In the genomic region with DNA sequence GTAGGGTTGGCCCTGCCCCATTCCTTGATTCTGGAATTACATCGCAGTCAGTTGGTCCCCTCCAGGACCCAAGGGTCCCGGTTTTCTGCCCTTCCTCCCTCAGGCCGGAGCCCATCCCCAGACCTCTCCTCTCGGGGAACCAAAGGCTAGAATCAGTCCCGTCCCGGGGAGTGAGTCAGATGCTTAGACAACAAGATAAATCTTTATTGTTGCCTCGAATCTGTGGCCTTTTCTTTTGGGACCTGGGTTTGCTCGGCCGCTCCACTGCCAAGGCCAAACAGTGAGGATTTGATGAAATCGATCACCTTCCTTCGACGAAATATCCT, we compare ENCODE assay signal across 20 cellular contexts. TPM values are rescaled to one million over a fixed set of nuclear protein-coding genes. Genes with fewer than 3 reads are reported as not detected.
DNase-seq lines count a peak whose midpoint lies in the region; ATAC-seq and TF ChIP-seq lines count a peak whose summit lies in the region.
"Had no signal": no experiment of that assay in that cellular context is flagged by ENCODE, and none has a peak within 500 bp of the region (broad histone marks: within the 10 kb centered on the region; RNA-seq: fewer than 3 reads in every experiment).

No MANE protein-coding gene starts in this region.

- no peak for TF ChIP-seq CTCF in CD8-positive, alpha-beta T cell (IDR thresholded peaks at IDR 0.05)
- TF ChIP-seq CTCF in left lung (IDR thresholded peaks at IDR 0.05): no peak
- TF ChIP-seq CTCF in spleen (IDR thresholded peaks at IDR 0.05 in 8 of 11, conservative IDR thresholded peaks at IDR 0.05 in 3 of 11): no peak
- no peak for TF ChIP-seq CTCF in omental fat pad (IDR thresholded peaks at IDR 0.05)

- peaks cover 12% of the 10 kb centered on the region for H3K27me3 Mint-ChIP-seq in CD8-positive, alpha-beta T cell (ENCODE audit: low read depth)

- in situ Hi-C loops in ACHN (cut with HindIII; ENCODE audit: low pct_ligation_motif_present, low pct_unique_long_range_greater_than_20kb, low sequenced_read_pairs): no loop called here

- H3K9me3 ChIP-seq in CD8-positive, alpha-beta T cell (ENCODE audit: low read length): no peaks in the 10 kb centered on the region
- H3K9me3 ChIP-seq in left lung (no peaks in the 10 kb centered on the region), spleen (peaks cover 0 to 7% (median 0%) of the 10 kb centered on the region in 8 donors)
- H3K9me3 ChIP-seq: BE2C, SK-N-SH had no signal

- TF ChIP-seq POLR2A in spleen (IDR thresholded peaks at IDR 0.05): no peak

- H3K4me3 ChIP-seq in CD8-positive, alpha-beta T cell (ENCODE audit: low read depth, low read length): no peak overlapping the region
- H3K4me3 ChIP-seq in left lung: peak overlapping the region; percentile 19 to 56
- peak overlapping the region in 6 of 8 donors; percentile 58 to 83 (median 67) for H3K4me3 ChIP-seq in spleen
- H3K4me3 ChIP-seq: GM12878 had no signal

- no peaks in the 10 kb centered on the region for H3K36me3 Mint-ChIP-seq in CD8-positive, alpha-beta T cell
- H3K36me3 Mint-ChIP-seq: neural progenitor cell had no signal

- no peak for DNase-seq in CD8-positive, alpha-beta T cell
- DNase-seq in left lung (no peak), spleen (no peak), ACHN (no peak), NCI-H2081 treated with DMSO at 0.1 percent for 48 hours (lab: John Stamatoyannopoulos, UW) (no peak), omental fat pad (ENCODE audit: low spot score) (no peak)
- DNase-seq: activated gamma-delta T cell treated with Interleukin-2 at 50 U/mL for 16 hours; BE2C; brain microvascular endothelial cell; kidney glomerular epithelial cell; SK-N-SH; stimulated activated CD4-positive, alpha-beta T cell treated with anti-CD3 and anti-CD28 coated beads, Interleukin-12 subunit alpha, Interleukin-12 subunit beta, amount 100 ng/mL, for 4 hours had no signal

- 41 to 53% (median 44%) methylated on average over 12 of the region's 12 CpGs for WGBS in spleen, 5 donors

- H3K9me3 Mint-ChIP-seq in CD8-positive, alpha-beta T cell: no peaks in the 10 kb centered on the region

- no peaks in the 10 kb centered on the region for H3K36me3 ChIP-seq in CD8-positive, alpha-beta T cell (ENCODE audit: insufficient read depth, low read length)
- H3K36me3 ChIP-seq in left lung (no peaks in the 10 kb centered on the region), spleen (no peaks in the 10 kb centered on the region)
- H3K36me3 ChIP-seq: BE2C, brain microvascular endothelial cell, neural progenitor cell had no signal

- peak overlapping the region; percentile 32 for H3K4me3 Mint-ChIP-seq in CD8-positive, alpha-beta T cell

- CTCF ChIA-PET in CD8-positive, alpha-beta T cell (lab: Charles Lee): no interaction called here

- intact Hi-C loops in CD8-positive, alpha-beta T cell (cut with DNase I, micrococcal nuclease): no loop called here
- intact Hi-C loops in left lung (cut with DNase I) (no loop called here), spleen (cut with DNase I; ENCODE audit: low total_unique reads) (no loop called here)

- H3K27me3 ChIP-seq in CD8-positive, alpha-beta T cell (ENCODE audit: insufficient read depth, low read length): peaks cover 2% of the 10 kb centered on the region
- H3K27me3 ChIP-seq in left lung (peaks cover 5 to 33% of the 10 kb centered on the region in 2 donors), spleen (replicated peaks in 1 of 7) (peaks cover 0 to 33% (median 20%) of the 10 kb centered on the region in 7 donors)

- no peak overlapping the region for H3K27ac ChIP-seq in CD8-positive, alpha-beta T cell (ENCODE audit: low read depth, low read length)
- H3K27ac ChIP-seq in angular gyrus (ENCODE audit: low read depth, low read length): peak overlapping the region; percentile 70
- peak overlapping the region; percentile 70 to 73 for H3K27ac ChIP-seq in left lung
- peak overlapping the region; percentile 66 to 85 (median 81) for H3K27ac ChIP-seq in spleen
- H3K27ac ChIP-seq: brain microvascular endothelial cell, neural progenitor cell had no signal

- no peak overlapping the region for H3K27ac Mint-ChIP-seq in CD8-positive, alpha-beta T cell
- H3K27ac Mint-ChIP-seq: neural progenitor cell had no signal

- peaks cover 29% of the 10 kb centered on the region for H3K4me1 ChIP-seq in CD8-positive, alpha-beta T cell (ENCODE audit: insufficient read depth, low read length)
- peaks cover 4 to 17% of the 10 kb centered on the region in 2 donors for H3K4me1 ChIP-seq in left lung
- peaks cover 0 to 69% (median 32%) of the 10 kb centered on the region in 6 donors for H3K4me1 ChIP-seq in spleen

- peaks cover 19% of the 10 kb centered on the region for H3K4me1 Mint-ChIP-seq in CD8-positive, alpha-beta T cell (ENCODE audit: low read depth)

- no peak for ATAC-seq in CD8-positive, alpha-beta T cell
- no peak for ATAC-seq in left lung
- ATAC-seq in omental fat pad (ENCODE audit: low FRiP score): no peak
- ATAC-seq in GM19324 (IDR thresholded peaks at IDR 0.05; ENCODE audit: low FRiP score, unreplicated experiment): no peak
- ATAC-seq: GM12878 had no signal

- POLR2A ChIA-PET in CD8-positive, alpha-beta T cell (lab: Charles Lee): no interaction called here

RNA-seq across cellular contexts. Expression of a gene that starts 0.3 kb away (rescaled TPM):
- 1 to 10 TPM in 1 of 2 experiments, under 1 TPM in 1; 0.64 to 1.1 TPM for total RNA-seq in CD8-positive, alpha-beta T cell
- 10 to 100 TPM; 15.0 to 25.4 TPM for total RNA-seq in left lung
- 10 to 100 TPM; 30.3 to 78.1 (median 39.8) TPM for total RNA-seq in spleen
- polyA plus RNA-seq in spleen: 10 to 100 TPM; 15.1 to 62.8 (median 42.1) TPM
- total RNA-seq in omental fat pad: 10 to 100 TPM; 11.3 to 60.8 (median 32.4) TPM
- total RNA-seq: HT1080 had no signal
- polyA plus RNA-seq: GM12878 had no signal

RNA-seq across cellular contexts. Expression of a gene that starts 6.0 kb away (rescaled TPM):
- total RNA-seq in CD8-positive, alpha-beta T cell: not detected
- total RNA-seq in left lung: 1 to 10 TPM in 1 of 2 donors, under 1 TPM in 1; 0.96 to 1.5 TPM
- 1 to 10 TPM in 5 of 7 donors, under 1 TPM in 1, not detected in 1; 0.84 to 5.3 (median 1.8) TPM for total RNA-seq in spleen
- 1 to 10 TPM in 1 of 3 donors, under 1 TPM in 2; 0.26 to 1.0 (median 0.50) TPM for polyA plus RNA-seq in spleen
- total RNA-seq in omental fat pad: 1 to 10 TPM in 3 of 4 donors, not detected in 1; 1.3 to 2.5 (median 1.3) TPM
- total RNA-seq: activated CD8-positive, alpha-beta memory T cell treated with anti-CD3 and anti-CD28 coated beads for 36 hours; Daoy; glomerular endothelial cell; GM12878; HT1080 had no signal
- polyA plus RNA-seq: GM12878 had no signal

RNA-seq across cellular contexts. Expression of a gene that starts 11.8 kb away (rescaled TPM):
- total RNA-seq in CD8-positive, alpha-beta T cell: not detected
- 1 to 10 TPM; 6.0 to 8.7 TPM for total RNA-seq in left lung
- 10 to 100 TPM in 4 of 7 donors, 1 to 10 TPM in 3; 5.6 to 22.9 (median 10.0) TPM for total RNA-seq in spleen
- 1 to 10 TPM; 1.0 to 6.5 (median 2.7) TPM for polyA plus RNA-seq in spleen
- 1 to 10 TPM; 2.2 to 7.1 (median 5.3) TPM for total RNA-seq in omental fat pad
- total RNA-seq: Daoy, GM12878, HT1080 had no signal

RNA-seq across cellular contexts. Expression of a gene that starts 14.7 kb away (rescaled TPM):
- total RNA-seq in CD8-positive, alpha-beta T cell: not detected
- not detected for total RNA-seq in left lung
- total RNA-seq in spleen: not detected
- not detected for polyA plus RNA-seq in spleen
- not detected for total RNA-seq in omental fat pad
- total RNA-seq: activated CD8-positive, alpha-beta memory T cell treated with anti-CD3 and anti-CD28 coated beads for 36 hours; Daoy; glomerular endothelial cell; GM12878; HT1080 had no signal
- polyA plus RNA-seq: GM12878, SK-N-SH had no signal

RNA-seq across cellular contexts. Expression of a gene that starts 21.1 kb away (rescaled TPM):
- total RNA-seq in CD8-positive, alpha-beta T cell: under 1 TPM; 0.17 to 0.65 TPM
- total RNA-seq in left lung (1 to 10 TPM; 1.3 to 1.5 TPM), spleen (10 to 100 TPM in 1 of 7 donors, 1 to 10 TPM in 6; 3.1 to 10.3 (median 4.0) TPM), omental fat pad (1 to 10 TPM in 2 of 4 donors, under 1 TPM in 2; 0.36 to 3.0 (median 1.0) TPM)
- polyA plus RNA-seq in spleen: 10 to 100 TPM in 1 of 3 donors, 1 to 10 TPM in 1, under 1 TPM in 1; 0.93 to 10.7 (median 3.6) TPM

Comparison
In these comparisons a context has a peak if more than half of its experiments do, and no peak if none do; other contexts are left out.
1. RNA of a gene that starts 0.3 kb away (total RNA-seq): 11.3 to 60.8 TPM in omental fat pad, 30.3 to 78.1 TPM in spleen and 15.0 to 25.4 TPM in left lung; 0.64 to 1.1 TPM in CD8-positive, alpha-beta T cell; every median in the first group is over 4 times any median in the second.